In the genomic region with DNA sequence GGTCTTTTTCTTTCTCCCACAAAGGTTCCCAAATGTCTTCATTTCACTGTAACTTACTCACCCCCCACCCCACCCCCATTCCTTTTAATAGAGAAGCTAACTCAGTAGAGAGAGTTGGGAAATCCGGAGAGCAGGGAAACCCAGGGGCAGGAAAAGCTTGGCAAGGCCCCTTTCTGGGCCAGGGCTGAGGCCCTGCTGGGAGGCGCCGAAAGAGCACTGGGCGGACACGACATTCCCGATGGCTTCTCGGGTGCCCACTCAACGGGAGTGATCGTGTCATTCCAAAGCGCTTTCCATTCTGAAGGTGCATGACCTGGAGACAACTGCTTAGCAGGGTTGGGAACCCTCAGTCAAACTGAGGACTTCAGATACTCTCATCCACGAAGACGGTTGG, we compare ENCODE assay signal across 8 cellular contexts. TPM values are rescaled to one million over a fixed set of nuclear protein-coding genes. Genes with fewer than 3 reads are reported as not detected.
A peak's percentile ranks its signal among the peaks of the same experiment; 100 is the strongest.
DNase-seq lines count a peak whose midpoint lies in the region; ATAC-seq, FAIRE-seq and TF ChIP-seq lines count a peak whose summit lies in the region.

No MANE protein-coding gene starts in this region.

- H3K36me3 ChIP-seq in kidney (ENCODE audit: control insufficient read depth in 1 of 2, insufficient read depth in 2 of 2, low read length in 2 of 2), result peaks cover 22 to 26% of the 10 kb centered on the region in 2 donors
- peaks cover 14 to 37% (median 32%) of the 10 kb centered on the region in 4 donors for H3K36me3 ChIP-seq in upper lobe of left lung

- FAIRE-seq in kidney (lab: Jason Lieb, UNC), result no peak

- ATAC-seq in upper lobe of left lung (ENCODE audit: low FRiP score in 2 of 2) (no peak), HG02610 (IDR thresholded peaks at IDR 0.05; ENCODE audit: unreplicated experiment) (no peak), HG02763 (IDR thresholded peaks at IDR 0.05; ENCODE audit: unreplicated experiment) (no peak)

- H3K9me3 ChIP-seq in kidney (ENCODE audit: control insufficient read depth in 1 of 2, low read length in 2 of 2) (no peaks in the 10 kb centered on the region), upper lobe of left lung (no peaks in the 10 kb centered on the region)

- peak overlapping the region; percentile 77 to 97 for H3K4me3 ChIP-seq in kidney (ENCODE audit: low read length in 2 of 2)
- H3K4me3 ChIP-seq in upper lobe of left lung, result peak overlapping the region; percentile 46 to 92 (median 78)

- TF ChIP-seq EP300 in upper lobe of left lung (IDR thresholded peaks at IDR 0.05), result no peak

- TF ChIP-seq POLR2A in upper lobe of left lung (IDR thresholded peaks at IDR 0.05), result no peak

- no peak for TF ChIP-seq CTCF in kidney (IDR thresholded peaks at IDR 0.05; ENCODE audit: borderline replicate concordance, extremely low read depth, insufficient read depth)
- TF ChIP-seq CTCF in upper lobe of left lung (IDR thresholded peaks at IDR 0.05), result no peak

- H3K36me3 Mint-ChIP-seq in activated naive CD4-positive, alpha-beta T cell treated with anti-CD3 and anti-CD28 coated beads, Interleukin-2, amount 50 U/mL, for 24 hours, result peaks cover 4% of the 10 kb centered on the region
- H3K36me3 Mint-ChIP-seq in activated T-helper 1 cell treated with anti-CD3 and anti-CD28 coated beads, Interleukin-12 subunit alpha, Interleukin-12 subunit beta, Interleukin-2, Interleukin-4 antibody, amounts not matched to agents 30 ng/mL and 10 ng/mL and 1 ng/mL, durations not matched to agents 14 hours and 24 hours and 36 hours (ENCODE audit: low read depth), result peaks cover 39% of the 10 kb centered on the region

- intact Hi-C loops in activated T-helper 1 cell treated with anti-CD3 and anti-CD28 coated beads, Interleukin-12 subunit alpha, Interleukin-12 subunit beta, Interleukin-2, Interleukin-4 antibody, amounts not matched to agents 30 ng/mL and 10 ng/mL and 1 ng/mL, durations not matched to agents 14 hours and 24 hours and 36 hours (cut with micrococcal nuclease), result loop anchor here (5.0 to 10.0 kb wide), 3 partner anchors 322 to 575 kb away; partner anchors contain the start of genes ATRIP, CCDC51, PFKFB4 and TMA7
- intact Hi-C loops in kidney (cut with DNase I), result no loop called here

- no peaks in the 10 kb centered on the region for H3K27me3 Mint-ChIP-seq in activated naive CD4-positive, alpha-beta T cell treated with anti-CD3 and anti-CD28 coated beads, Interleukin-2, amount 50 U/mL, for 24 hours
- no peaks in the 10 kb centered on the region for H3K27me3 Mint-ChIP-seq in activated T-helper 1 cell treated with anti-CD3 and anti-CD28 coated beads, Interleukin-12 subunit alpha, Interleukin-12 subunit beta, Interleukin-2, Interleukin-4 antibody, amounts not matched to agents 30 ng/mL and 10 ng/mL and 1 ng/mL, durations not matched to agents 14 hours and 24 hours and 36 hours (ENCODE audit: insufficient read depth)

- no peaks in the 10 kb centered on the region for H3K9me3 Mint-ChIP-seq in activated naive CD4-positive, alpha-beta T cell treated with anti-CD3 and anti-CD28 coated beads, Interleukin-2, amount 50 U/mL, for 24 hours
- H3K9me3 Mint-ChIP-seq in activated T-helper 1 cell treated with anti-CD3 and anti-CD28 coated beads, Interleukin-12 subunit alpha, Interleukin-12 subunit beta, Interleukin-2, Interleukin-4 antibody, amounts not matched to agents 30 ng/mL and 10 ng/mL and 1 ng/mL, durations not matched to agents 14 hours and 24 hours and 36 hours, result no peaks in the 10 kb centered on the region

- peak overlapping the region in 1 of 2 donors; percentile 99 for H3K27ac ChIP-seq in kidney (ENCODE audit: low read depth in 2 of 2, low read length in 2 of 2)
- peak overlapping the region; percentile 97 to 100 (median 99) for H3K27ac ChIP-seq in upper lobe of left lung

- H3K4me3 Mint-ChIP-seq in activated naive CD4-positive, alpha-beta T cell treated with anti-CD3 and anti-CD28 coated beads, Interleukin-2, amount 50 U/mL, for 24 hours, result peak overlapping the region; percentile 99
- peak overlapping the region; percentile 91 for H3K4me3 Mint-ChIP-seq in activated T-helper 1 cell treated with anti-CD3 and anti-CD28 coated beads, Interleukin-12 subunit alpha, Interleukin-12 subunit beta, Interleukin-2, Interleukin-4 antibody, amounts not matched to agents 30 ng/mL and 10 ng/mL and 1 ng/mL, durations not matched to agents 14 hours and 24 hours and 36 hours

- H3K27ac Mint-ChIP-seq in activated naive CD4-positive, alpha-beta T cell treated with anti-CD3 and anti-CD28 coated beads, Interleukin-2, amount 50 U/mL, for 24 hours, result peak overlapping the region; percentile 77
- H3K27ac Mint-ChIP-seq in activated T-helper 1 cell treated with anti-CD3 and anti-CD28 coated beads, Interleukin-12 subunit alpha, Interleukin-12 subunit beta, Interleukin-2, Interleukin-4 antibody, amounts not matched to agents 30 ng/mL and 10 ng/mL and 1 ng/mL, durations not matched to agents 14 hours and 24 hours and 36 hours, result peak overlapping the region; percentile 90

- WGBS in upper lobe of left lung, 2 donors, result 36 to 41% methylated on average over 10 to 12 of the region's 12 CpGs

- DNase-seq in activated naive CD4-positive, alpha-beta T cell treated with Interleukin-2 at 50 U/mL for 16 hours, result no peak
- no peak for DNase-seq in activated T-helper 1 cell treated with anti-CD3 and anti-CD28 coated beads, Interleukin-12 subunit alpha, Interleukin-12 subunit beta, Interleukin-2, Interleukin-4 antibody, amounts not matched to agents 30 ng/mL and 10 ng/mL and 1 ng/mL, durations not matched to agents 14 hours and 24 hours and 36 hours (ENCODE audit: low spot score)
- DNase-seq in kidney, result no peak
- no peak for DNase-seq in upper lobe of left lung
- no peak for DNase-seq in medulla oblongata (ENCODE audit: extremely low spot score)

- peak overlapping the region in 1 of 2 donors; percentile 100 for H3K9ac ChIP-seq in kidney (ENCODE audit: low read length in 2 of 2)

- no peaks in the 10 kb centered on the region for H3K27me3 ChIP-seq in upper lobe of left lung

- peaks cover 7 to 29% of the 10 kb centered on the region in 2 donors for H3K4me1 ChIP-seq in kidney (ENCODE audit: control insufficient read depth in 1 of 2, insufficient read depth in 1 of 2, low read depth in 1 of 2, low read length in 2 of 2)
- peaks cover 38 to 54% (median 44%) of the 10 kb centered on the region in 4 donors for H3K4me1 ChIP-seq in upper lobe of left lung

- H3K4me1 Mint-ChIP-seq in activated naive CD4-positive, alpha-beta T cell treated with anti-CD3 and anti-CD28 coated beads, Interleukin-2, amount 50 U/mL, for 24 hours, result peaks cover 42% of the 10 kb centered on the region
- peaks cover 28% of the 10 kb centered on the region for H3K4me1 Mint-ChIP-seq in activated T-helper 1 cell treated with anti-CD3 and anti-CD28 coated beads, Interleukin-12 subunit alpha, Interleukin-12 subunit beta, Interleukin-2, Interleukin-4 antibody, amounts not matched to agents 30 ng/mL and 10 ng/mL and 1 ng/mL, durations not matched to agents 14 hours and 24 hours and 36 hours (ENCODE audit: low read depth)

RNA-seq across cellular contexts. Expression of gene DALRD3, which starts 1.6 kb away (rescaled TPM):
- 35.7 and 37.4 TPM in 2 replicates for total RNA-seq in activated T-helper 1 cell treated with anti-CD3 and anti-CD28 coated beads, Interleukin-12 subunit alpha, Interleukin-12 subunit beta, Interleukin-2, Interleukin-4 antibody, amounts not matched to agents 30 ng/mL and 10 ng/mL and 1 ng/mL, durations not matched to agents 14 hours and 24 hours and 36 hours
- total RNA-seq in kidney, result 46.8 TPM
- 41.6 TPM for polyA plus RNA-seq in kidney (ENCODE audit: insufficient read depth, low read depth, low replicate concordance)
- 10 to 100 TPM; 28.5 to 67.1 (median 35.7) TPM for total RNA-seq in upper lobe of left lung

RNA-seq across cellular contexts. Expression of gene NDUFAF3, which starts 2.0 kb away (rescaled TPM):
- 126 and 129 TPM in 2 replicates for total RNA-seq in activated T-helper 1 cell treated with anti-CD3 and anti-CD28 coated beads, Interleukin-12 subunit alpha, Interleukin-12 subunit beta, Interleukin-2, Interleukin-4 antibody, amounts not matched to agents 30 ng/mL and 10 ng/mL and 1 ng/mL, durations not matched to agents 14 hours and 24 hours and 36 hours
- 106 TPM for total RNA-seq in kidney
- 190 TPM for polyA plus RNA-seq in kidney (ENCODE audit: insufficient read depth, low read depth, low replicate concordance)
- 100 to 1,000 TPM in 3 of 6 donors, 10 to 100 TPM in 3; 75.4 to 166 (median 101) TPM for total RNA-seq in upper lobe of left lung

RNA-seq across cellular contexts. Expression of gene IMPDH2, which starts 9.3 kb away (rescaled TPM):
- total RNA-seq in activated T-helper 1 cell treated with anti-CD3 and anti-CD28 coated beads, Interleukin-12 subunit alpha, Interleukin-12 subunit beta, Interleukin-2, Interleukin-4 antibody, amounts not matched to agents 30 ng/mL and 10 ng/mL and 1 ng/mL, durations not matched to agents 14 hours and 24 hours and 36 hours, result 423 and 434 TPM in 2 replicates
- total RNA-seq in kidney, result 132 TPM
- 99.9 TPM for polyA plus RNA-seq in kidney (ENCODE audit: insufficient read depth, low read depth, low replicate concordance)
- 100 to 1,000 TPM in 3 of 6 donors, 10 to 100 TPM in 3; 67.1 to 142 (median 97.3) TPM for total RNA-seq in upper lobe of left lung

RNA-seq across cellular contexts. Expression of gene WDR6, which starts 12.7 kb away (rescaled TPM):
- 143 and 145 TPM in 2 replicates for total RNA-seq in activated T-helper 1 cell treated with anti-CD3 and anti-CD28 coated beads, Interleukin-12 subunit alpha, Interleukin-12 subunit beta, Interleukin-2, Interleukin-4 antibody, amounts not matched to agents 30 ng/mL and 10 ng/mL and 1 ng/mL, durations not matched to agents 14 hours and 24 hours and 36 hours
- total RNA-seq in kidney (158 TPM), upper lobe of left lung (100 to 1,000 TPM; 100 to 279 (median 123) TPM)
- 105 TPM for polyA plus RNA-seq in kidney (ENCODE audit: insufficient read depth, low read depth, low replicate concordance)

RNA-seq across cellular contexts. Expression of gene P4HTM, which starts 29.9 kb away (rescaled TPM):
- total RNA-seq in activated T-helper 1 cell treated with anti-CD3 and anti-CD28 coated beads, Interleukin-12 subunit alpha, Interleukin-12 subunit beta, Interleukin-2, Interleukin-4 antibody, amounts not matched to agents 30 ng/mL and 10 ng/mL and 1 ng/mL, durations not matched to agents 14 hours and 24 hours and 36 hours, result 34.5 and 36.8 TPM in 2 replicates
- 63.7 TPM for total RNA-seq in kidney
- polyA plus RNA-seq in kidney (ENCODE audit: insufficient read depth, low read depth, low replicate concordance), result 72.6 TPM
- total RNA-seq in upper lobe of left lung, result 100 to 1,000 TPM in 1 of 6 donors, 10 to 100 TPM in 5; 44.2 to 184 (median 69.9) TPM
